In genomic region chr3:72344256-72345046, GRCh38 we compare ENCODE assay signal across 16 cellular contexts.
DNase-seq lines count a peak whose midpoint lies in the region; ATAC-seq lines count a peak whose summit lies in the region.
"Had no signal": no experiment of that assay in that cellular context is flagged by ENCODE, and none has a peak within 500 bp of the region (broad histone marks: within the 10 kb centered on the region; RNA-seq: fewer than 3 reads in every experiment).

No MANE protein-coding gene starts in this region.

- intact Hi-C loops in dendritic cell treated with granulocyte-macrophage colony-stimulating factor and Interleukin-4, amounts not matched to agents 40 ng/mL and 50 ng/mL, for 4 days (cut with micrococcal nuclease): loop anchor here (5.0 kb wide), 1 partner anchor 72 kb away; no protein-coding TSS in a partner anchor

- no peak for DNase-seq in activated CD4-positive, alpha-beta T cell treated with anti-CD3 and anti-CD28 coated beads, Interleukin-2, amount 10 ng/mL, durations not matched to agents 7 days and 5 days
- no peak for DNase-seq in activated CD4-positive, alpha-beta T cell treated with anti-CD3 and anti-CD28 coated beads for 1 hour
- peak; percentile 48 for DNase-seq in CD1c-positive myeloid dendritic cell (ENCODE audit: extremely low spot score)
- peak; percentile 20 for DNase-seq in NOMO-1 treated with DMSO at 0.1 percent for 48 hours (lab: John Stamatoyannopoulos, UW; ENCODE audit: unreplicated experiment)
- no peak for DNase-seq in NCI-H187 (lab: John Stamatoyannopoulos, UW)
- DNase-seq: ACHN, anterior cingulate cortex, Caco-2, left ventricle myocardium inferior, NCI-H1105, NCI-H2227 treated with DMSO at 0.1 percent for 48 hours, uterus had no signal

- H3K4me1 Mint-ChIP-seq in activated CD4-positive, alpha-beta T cell treated with anti-CD3 and anti-CD28 coated beads, Interleukin-2, amount 10 ng/mL, durations not matched to agents 7 days and 5 days: peaks cover 75% of the 10 kb centered on the region
- H3K4me1 Mint-ChIP-seq in dendritic cell treated with granulocyte-macrophage colony-stimulating factor and Interleukin-4, amounts not matched to agents 40 ng/mL and 50 ng/mL, for 4 days (ENCODE audit: low read depth): peaks cover 53% of the 10 kb centered on the region

- no peaks in the 10 kb centered on the region for H3K27me3 Mint-ChIP-seq in activated CD4-positive, alpha-beta T cell treated with anti-CD3 and anti-CD28 coated beads, Interleukin-2, amount 10 ng/mL, durations not matched to agents 7 days and 5 days
- H3K27me3 Mint-ChIP-seq in dendritic cell treated with granulocyte-macrophage colony-stimulating factor and Interleukin-4, amounts not matched to agents 40 ng/mL and 50 ng/mL, for 4 days: peaks cover 35% of the 10 kb centered on the region

- CTCF ChIA-PET in activated CD4-positive, alpha-beta T cell treated with anti-CD3 and anti-CD28 coated beads, Interleukin-2, amount 10 ng/mL, durations not matched to agents 7 days and 5 days (lab: Charles Lee): interaction anchor here (1.5 kb wide), 1 partner anchor 32 kb away, joined by 5 read pairs; no protein-coding TSS in a partner anchor

- H3K4me3 Mint-ChIP-seq in activated CD4-positive, alpha-beta T cell treated with anti-CD3 and anti-CD28 coated beads, Interleukin-2, amount 10 ng/mL, durations not matched to agents 7 days and 5 days: no peak overlapping the region
- no peak overlapping the region for H3K4me3 Mint-ChIP-seq in dendritic cell treated with granulocyte-macrophage colony-stimulating factor and Interleukin-4, amounts not matched to agents 40 ng/mL and 50 ng/mL, for 4 days

- POLR2A ChIA-PET in activated CD4-positive, alpha-beta T cell treated with anti-CD3 and anti-CD28 coated beads, Interleukin-2, amount 10 ng/mL, durations not matched to agents 7 days and 5 days (lab: Charles Lee): no interaction called here

- H3K27ac Mint-ChIP-seq in activated CD4-positive, alpha-beta T cell treated with anti-CD3 and anti-CD28 coated beads, Interleukin-2, amount 10 ng/mL, durations not matched to agents 7 days and 5 days: peak overlapping the region; percentile 76
- H3K27ac Mint-ChIP-seq in dendritic cell treated with granulocyte-macrophage colony-stimulating factor and Interleukin-4, amounts not matched to agents 40 ng/mL and 50 ng/mL, for 4 days: peak overlapping the region; percentile 50

- H3K36me3 Mint-ChIP-seq in activated CD4-positive, alpha-beta T cell treated with anti-CD3 and anti-CD28 coated beads, Interleukin-2, amount 10 ng/mL, durations not matched to agents 7 days and 5 days (ENCODE audit: low read depth): no peaks in the 10 kb centered on the region
- H3K36me3 Mint-ChIP-seq in dendritic cell treated with granulocyte-macrophage colony-stimulating factor and Interleukin-4, amounts not matched to agents 40 ng/mL and 50 ng/mL, for 4 days (ENCODE audit: low read depth): no peaks in the 10 kb centered on the region

- ATAC-seq in HG02798 (IDR thresholded peaks at IDR 0.05; ENCODE audit: poor library complexity, unreplicated experiment): no peak
- no peak for ATAC-seq in GM18861 (IDR thresholded peaks at IDR 0.05; ENCODE audit: unreplicated experiment)
- ATAC-seq: HCT116 had no signal

- H3K9me3 Mint-ChIP-seq in activated CD4-positive, alpha-beta T cell treated with anti-CD3 and anti-CD28 coated beads, Interleukin-2, amount 10 ng/mL, durations not matched to agents 7 days and 5 days: peaks cover 3% of the 10 kb centered on the region
- no peaks in the 10 kb centered on the region for H3K9me3 Mint-ChIP-seq in dendritic cell treated with granulocyte-macrophage colony-stimulating factor and Interleukin-4, amounts not matched to agents 40 ng/mL and 50 ng/mL, for 4 days

Comparison
In these comparisons a context has a peak if more than half of its experiments do, and no peak if none do; other contexts are left out.
1. DNase-seq: peak in CD1c-positive myeloid dendritic cell (single experiment) and NOMO-1 treated with DMSO at 0.1 percent for 48 hours (single experiment); none in activated CD4-positive, alpha-beta T cell treated with anti-CD3 and anti-CD28 coated beads, Interleukin-2, amount 10 ng/mL, durations not matched to agents 7 days and 5 days (single experiment), activated CD4-positive, alpha-beta T cell treated with anti-CD3 and anti-CD28 coated beads for 1 hour (single experiment) and NCI-H187 (0 of 2).